ENCODE assay signal across 12 cellular contexts in genomic region chr9:120845255-120845654, GRCh38. TPM values are rescaled to one million over a fixed set of nuclear protein-coding genes. Genes with fewer than 3 reads are reported as not detected.
DNase-seq lines count a peak whose midpoint lies in the region; ATAC-seq, FAIRE-seq and TF ChIP-seq lines count a peak whose summit lies in the region.
"Had no signal": no experiment of that assay in that cellular context is flagged by ENCODE, and none has a peak within 500 bp of the region (broad histone marks: within the 10 kb centered on the region; RNA-seq: fewer than 3 reads in every experiment).

No MANE protein-coding gene starts in this region.

- peaks cover 67% of the 10 kb centered on the region for H3K4me1 Mint-ChIP-seq in central memory CD8-positive, alpha-beta T cell

- H3K9me3 Mint-ChIP-seq in central memory CD8-positive, alpha-beta T cell: no peaks in the 10 kb centered on the region
- H3K9me3 Mint-ChIP-seq: memory B cell had no signal

- intact Hi-C loops in esophagus squamous epithelium (cut with DNase I): no loop called here

- H3K4me3 Mint-ChIP-seq in central memory CD8-positive, alpha-beta T cell: peak overlapping the region; percentile 99

- ATAC-seq in central memory CD8-positive, alpha-beta T cell (replicated peaks; ENCODE audit: extremely low read depth, poor library complexity, severe bottlenecking): no peak
- ATAC-seq in HG03432 (IDR thresholded peaks at IDR 0.05; ENCODE audit: unreplicated experiment): no peak

- no peak overlapping the region for H3K27ac ChIP-seq in esophagus squamous epithelium

- H3K36me3 ChIP-seq in esophagus squamous epithelium: peaks cover 0 to 47% (median 0%) of the 10 kb centered on the region in 3 donors

- H3K4me1 ChIP-seq in esophagus squamous epithelium: peaks cover 7 to 47% (median 14%) of the 10 kb centered on the region in 3 donors

- no peak for TF ChIP-seq POLR2A in esophagus squamous epithelium (IDR thresholded peaks at IDR 0.05)

- H3K27ac Mint-ChIP-seq in central memory CD8-positive, alpha-beta T cell (ENCODE audit: low read depth): peak overlapping the region; percentile 99

- DNase-seq in LHCN-M2 (ENCODE audit: low read depth) (peak; percentile 32), esophagus squamous epithelium (lab: John Stamatoyannopoulos, UW) (no peak), urothelium cell line (ENCODE audit: low spot score) (no peak), SK-N-DZ (ENCODE audit: low spot score) (no peak)
- peak; percentile 32 to 36 for DNase-seq in activated CD4-positive, alpha-beta T cell treated with anti-CD3 and anti-CD28 coated beads for 4 hours
- no peak for DNase-seq in central memory CD8-positive, alpha-beta T cell (ENCODE audit: low spot score in 2 of 2)
- peak; percentile 40 for DNase-seq in stimulated activated CD4-positive, alpha-beta T cell treated with anti-CD3 and anti-CD28 coated beads, Interleukin-4, amount 100 ng/mL, for 1 hour
- DNase-seq: NCI-H1417 treated with DMSO at 0.1 percent for 48 hours, NCI-H82, tibial artery had no signal

- FAIRE-seq in urothelium cell line (lab: Jason Lieb, UNC): no peak

- H3K27me3 Mint-ChIP-seq in central memory CD8-positive, alpha-beta T cell: no peaks in the 10 kb centered on the region
- H3K27me3 Mint-ChIP-seq: memory B cell had no signal

- no peaks in the 10 kb centered on the region for H3K27me3 ChIP-seq in esophagus squamous epithelium
- H3K27me3 ChIP-seq: tibial artery had no signal

- no peak for TF ChIP-seq CTCF in esophagus squamous epithelium (IDR thresholded peaks at IDR 0.05)

- no peak overlapping the region for H3K4me3 ChIP-seq in esophagus squamous epithelium
- H3K4me3 ChIP-seq: tibial artery had no signal

- no peaks in the 10 kb centered on the region for H3K9me3 ChIP-seq in esophagus squamous epithelium
- H3K9me3 ChIP-seq: tibial artery had no signal

- H3K36me3 Mint-ChIP-seq in central memory CD8-positive, alpha-beta T cell (ENCODE audit: insufficient read depth): peaks cover 43% of the 10 kb centered on the region

RNA-seq across cellular contexts. Expression of gene PSMD5, which starts 2.5 kb away (rescaled TPM):
- total RNA-seq in LHCN-M2 (2014; rRNA removed) (26.9 and 29.0 TPM in 2 replicates), esophagus squamous epithelium (10 to 100 TPM; 21.4 to 35.3 (median 33.3) TPM)
- 16.0 TPM for polyA plus RNA-seq in LHCN-M2 (2012)
- 9.0 and 10.6 TPM in 2 replicates for polyA plus RNA-seq in SK-N-DZ (2014; cell fraction: cytosol; rRNA removed)
- 6.4 and 7.2 TPM in 2 replicates for polyA plus RNA-seq in SK-N-DZ (2014; cell fraction: nucleus; rRNA removed)

RNA-seq across cellular contexts. Expression of gene PHF19, which starts 31.7 kb away (rescaled TPM):
- 77.5 and 79.1 TPM in 2 replicates for total RNA-seq in LHCN-M2 (2014; rRNA removed)
- 82.9 TPM for polyA plus RNA-seq in LHCN-M2 (2012)
- 10 to 100 TPM; 12.8 to 40.0 (median 30.9) TPM for total RNA-seq in esophagus squamous epithelium
- 26.9 and 29.8 TPM in 2 replicates for polyA plus RNA-seq in SK-N-DZ (2014; cell fraction: cytosol; rRNA removed)
- polyA plus RNA-seq in SK-N-DZ (2014; cell fraction: nucleus; rRNA removed): 66.0 and 92.0 TPM in 2 replicates

RNA-seq across cellular contexts. Expression of gene FBXW2, which starts 52.0 kb away (rescaled TPM):
- 19.0 and 22.2 TPM in 2 replicates for total RNA-seq in LHCN-M2 (2014; rRNA removed)
- 28.8 TPM for polyA plus RNA-seq in LHCN-M2 (2012)
- total RNA-seq in esophagus squamous epithelium: 10 to 100 TPM; 23.1 to 41.6 (median 31.7) TPM
- polyA plus RNA-seq in SK-N-DZ (2014; cell fraction: cytosol; rRNA removed): 20.2 and 31.9 TPM in 2 replicates
- 16.1 and 27.5 TPM in 2 replicates for polyA plus RNA-seq in SK-N-DZ (2014; cell fraction: nucleus; rRNA removed)

Comparison
In these comparisons a context has a peak if more than half of its experiments do, and no peak if none do; other contexts are left out.
1. DNase-seq: peak in LHCN-M2 (single experiment), activated CD4-positive, alpha-beta T cell treated with anti-CD3 and anti-CD28 coated beads for 4 hours (2 of 2) and stimulated activated CD4-positive, alpha-beta T cell treated with anti-CD3 and anti-CD28 coated beads, Interleukin-4, amount 100 ng/mL, for 1 hour (single experiment); none in central memory CD8-positive, alpha-beta T cell (0 of 2), esophagus squamous epithelium (single experiment), urothelium cell line (single experiment) and SK-N-DZ (single experiment).